Comparison of ENCODE assay signal across 19 cellular contexts in genomic region chr4:155578726-155579385, GRCh38.
DNase-seq lines count a peak whose midpoint lies in the region; ATAC-seq and TF ChIP-seq lines count a peak whose summit lies in the region.
"Had no signal": no experiment of that assay in that cellular context is flagged by ENCODE, and none has a peak within 500 bp of the region (broad histone marks: within the 10 kb centered on the region; RNA-seq: fewer than 3 reads in every experiment).

No MANE protein-coding gene starts in this region.

- in situ Hi-C loops in IMR-90 (cut with MboI; ENCODE audit: low sequenced_read_pairs): no loop called here
- in situ Hi-C loops in ACHN (cut with HindIII; ENCODE audit: low pct_ligation_motif_present, low pct_unique_long_range_greater_than_20kb, low sequenced_read_pairs): no loop called here

- H2BK20ac ChIP-seq in IMR-90 (ENCODE audit: low read depth, low read length): no peak overlapping the region

- peak overlapping the region; percentile 44; the same call in 1 of the 2 replicates for H3K23ac ChIP-seq in IMR-90 (ENCODE audit: low read depth, low read length)

- DNase-seq in IMR-90 (no peak), left ventricle myocardium inferior (no peak), stromal cell of bone marrow (ENCODE audit: low read depth) (peak; percentile 41), ACHN (no peak)
- no peak for DNase-seq in activated CD8-positive, alpha-beta memory T cell treated with anti-CD3 and anti-CD28 coated beads, Interleukin-2, amount 50 U/mL, for 4 hours
- DNase-seq in stimulated activated CD4-positive, alpha-beta T cell treated with anti-CD3 and anti-CD28 coated beads, Interleukin-1b, Interleukin-23, amount 100 ng/mL, for 48 hours: no peak
- DNase-seq: activated effector memory CD4-positive, alpha-beta T cell treated with anti-CD3 and anti-CD28 coated beads, Interleukin-2, amount 50 U/mL, for 16 hours; CD4-positive, CD25-positive, alpha-beta regulatory T cell; colonic mucosa; lower lobe of right lung; naive thymus-derived CD8-positive, alpha-beta T cell; NCI-H1105; posterior cingulate gyrus; stimulated activated naive B cell treated with anti-CD40 and anti-IgM and Interleukin-4, amounts not matched to agents 10 μg/mL and 1 μg/mL and 100 μg/mL, for 72 hours; T-helper 17 cell; trophoblast cell had no signal

- H3K36me3 ChIP-seq in IMR-90 (ENCODE audit: control insufficient read depth, insufficient read depth, low read length): no peaks in the 10 kb centered on the region
- no peaks in the 10 kb centered on the region for H3K36me3 ChIP-seq in left ventricle myocardium inferior
- H3K36me3 ChIP-seq: colonic mucosa, lower lobe of right lung had no signal

- POLR2A ChIA-PET in IMR-90 (lab: Charles Lee; ENCODE audit: unreplicated experiment): no interaction called here

- H3K27ac ChIP-seq in IMR-90 (ENCODE audit: insufficient read depth, low read length) (no peak overlapping the region), VCaP (peak overlapping the region; percentile 73), left ventricle myocardium inferior (replicated peaks) (peak overlapping the region; percentile 19)
- H3K27ac ChIP-seq: colonic mucosa, lower lobe of right lung, RWPE1 had no signal

- BruUV-seq in IMR-90 (replicated peaks; lab: Mats Ljungman, UMichigan): no TSS peak

- no peaks in the 10 kb centered on the region for H4K20me1 ChIP-seq in IMR-90 (ENCODE audit: insufficient read depth, low read length)

- H3K9me1 ChIP-seq in IMR-90 (ENCODE audit: insufficient read depth, low read length): no peaks in the 10 kb centered on the region

- intact Hi-C loops in IMR-90 (cut with micrococcal nuclease) (no loop called here), left ventricle myocardium inferior (cut with micrococcal nuclease) (no loop called here)

- no peak overlapping the region for H3K4ac ChIP-seq in IMR-90 (ENCODE audit: low read depth, low read length)

- H3K27me3 ChIP-seq in IMR-90 (ENCODE audit: control insufficient read depth, insufficient read depth, low read length) (no peaks in the 10 kb centered on the region), left ventricle myocardium inferior (ENCODE audit: low read depth) (no peaks in the 10 kb centered on the region)
- H3K27me3 ChIP-seq: colonic mucosa had no signal

- CTCF ChIA-PET in IMR-90 (lab: Yijun Ruan, JAX): interaction anchor here (0.6 kb wide), 2 partner anchors 56 to 208 kb away, joined by 3 to 4 read pairs; no protein-coding TSS in a partner anchor

- H2BK5ac ChIP-seq in IMR-90 (ENCODE audit: low read depth, low read length, poor library complexity, severe bottlenecking): no peak overlapping the region

- H4K91ac ChIP-seq in IMR-90 (ENCODE audit: insufficient read depth, low read depth, low read length): no peak overlapping the region

- H3K14ac ChIP-seq in IMR-90 (replicated peaks; ENCODE audit: low read depth, low read length): no peak overlapping the region

- H4K8ac ChIP-seq in IMR-90 (ENCODE audit: low read depth in 2 of 2, low read length in 2 of 2): no peak overlapping the region

- H2BK15ac ChIP-seq in IMR-90 (ENCODE audit: low read depth, low read length): no peak overlapping the region; the same call in 2 of the 3 replicates

- H3K56ac ChIP-seq in IMR-90 (ENCODE audit: extremely low read depth, insufficient read depth, low read length): no peak overlapping the region

- dilution Hi-C loops in IMR-90 (cut with HindIII; ENCODE audit: low sequenced_read_pairs, unreplicated experiment): no loop called here

- H3K4me3 ChIP-seq in IMR-90 (ENCODE audit: insufficient read depth, low read depth, low read length) (no peak overlapping the region), left ventricle myocardium inferior (no peak overlapping the region)
- H3K4me3 ChIP-seq: colonic mucosa, lower lobe of right lung had no signal

- no peak overlapping the region for H3K18ac ChIP-seq in IMR-90 (ENCODE audit: low read depth, low read length)

- no peak for TF ChIP-seq RAD21 in IMR-90 (IDR thresholded peaks at IDR 0.05; ENCODE audit: low read length)

- 29% methylated on average over 2 of the region's 2 CpGs; no CpG with 5 or more reads in 1 of the 2 experiments for WGBS in IMR-90 (ENCODE audit: extremely low coverage in 2 of 2, insufficient read length in 1 of 2), 2 experiments

- H3K9me3 ChIP-seq in IMR-90 (ENCODE audit: control insufficient read depth, insufficient read depth, low read length): no peaks in the 10 kb centered on the region
- H3K9me3 ChIP-seq in left ventricle myocardium inferior (replicated peaks): peaks cover 3% of the 10 kb centered on the region
- H3K9me3 ChIP-seq: colonic mucosa, lower lobe of right lung had no signal

- H3K4me1 ChIP-seq in IMR-90 (ENCODE audit: control insufficient read depth, insufficient read depth, low read length): no peaks in the 10 kb centered on the region
- H3K4me1 ChIP-seq in left ventricle myocardium inferior: peaks cover 21% of the 10 kb centered on the region
- H3K4me1 ChIP-seq: colonic mucosa had no signal

- H2AK5ac ChIP-seq in IMR-90 (ENCODE audit: low read depth, low read length): no peak overlapping the region

- H3K79me1 ChIP-seq in IMR-90 (ENCODE audit: low read depth in 1 of 2, low read length in 2 of 2): no peaks in the 10 kb centered on the region

- no peak for TF ChIP-seq POLR2A in IMR-90 (IDR thresholded peaks at IDR 0.05; ENCODE audit: low read depth, low read length)

- ATAC-seq in IMR-90 (ENCODE audit: low read depth): no peak
- ATAC-seq: activated CD4-positive, CD25-positive, alpha-beta regulatory T cell treated with anti-CD3 and anti-CD28 coated beads, Interleukin-2, amount 50 U/mL, for 24 hours; lower lobe of right lung; naive thymus-derived CD8-positive, alpha-beta T cell; stimulated activated naive B cell treated with anti-CD40 and anti-IgM and Interleukin-4, amounts not matched to agents 10 μg/mL and 1 μg/mL and 100 μg/mL, for 72 hours; T-helper 17 cell had no signal

- H3K9ac ChIP-seq in IMR-90 (ENCODE audit: low read depth, low read length): no peak overlapping the region

- H3K4me2 ChIP-seq in IMR-90 (ENCODE audit: low read depth, low read length): no peak overlapping the region

- no peak for TF ChIP-seq CTCF in IMR-90 (conservative IDR thresholded peaks at IDR 0.05; ENCODE audit: low read depth, low read length)
- TF ChIP-seq CTCF in VCaP (conservative IDR thresholded peaks at IDR 0.05): no peak
- no peak for TF ChIP-seq CTCF in left ventricle myocardium inferior (IDR thresholded peaks at IDR 0.05; ENCODE audit: borderline replicate concordance)

- no peak overlapping the region for H2BK120ac ChIP-seq in IMR-90 (ENCODE audit: low read depth, low read length)

- H2AK9ac ChIP-seq in IMR-90 (replicated peaks; ENCODE audit: low read depth, low read length, poor library complexity): no peak overlapping the region

- H2AFZ ChIP-seq in IMR-90 (replicated peaks; ENCODE audit: low read length, poor library complexity): no peak overlapping the region

- no peak overlapping the region for H4K5ac ChIP-seq in IMR-90 (ENCODE audit: low read depth, low read length)

TF ChIP-seq in IMR-90, 13 proteins besides CTCF, POLR2A, EP300 and RAD21:
- TF ChIP-seq ELK1 (IDR thresholded peaks at IDR 0.05; ENCODE audit: borderline replicate concordance, low read depth, low read length): no peak
- no peak for TF ChIP-seq USF2 (IDR thresholded peaks at IDR 0.05; ENCODE audit: low read depth, low read length)
- TF ChIP-seq MAZ (IDR thresholded peaks at IDR 0.05; ENCODE audit: borderline replicate concordance, low read depth, low read length): no peak
- no peak for TF ChIP-seq MXI1 (IDR thresholded peaks at IDR 0.05; ENCODE audit: borderline replicate concordance, low read depth, low read length)
- TF ChIP-seq RCOR1 (IDR thresholded peaks at IDR 0.05; ENCODE audit: insufficient replicate concordance, low read length): no peak
- TF ChIP-seq CHD1 (IDR thresholded peaks at IDR 0.05; ENCODE audit: low read depth, low read length): no peak
- no peak for TF ChIP-seq MAFK (IDR thresholded peaks at IDR 0.05; ENCODE audit: low read depth, low read length)
- no peak for TF ChIP-seq CEBPB (IDR thresholded peaks at IDR 0.05; ENCODE audit: low read depth, low read length)
- no peak for TF ChIP-seq SMC3 (IDR thresholded peaks at IDR 0.05; ENCODE audit: low read depth, low read length)
- no peak for TF ChIP-seq RFX5 (IDR thresholded peaks at IDR 0.05; ENCODE audit: low read depth, low read length)
- no peak for TF ChIP-seq NFE2L2 (IDR thresholded peaks at IDR 0.05; ENCODE audit: low read depth, low read length)
- TF ChIP-seq BHLHE40 (IDR thresholded peaks at IDR 0.05; ENCODE audit: low read depth, low read length): no peak
- no peak for TF ChIP-seq FOS (IDR thresholded peaks at IDR 0.05; ENCODE audit: low read depth, low read length)
TF ChIP-seq in IMR-90: peak in this region for 0.
